In the genomic region with DNA sequence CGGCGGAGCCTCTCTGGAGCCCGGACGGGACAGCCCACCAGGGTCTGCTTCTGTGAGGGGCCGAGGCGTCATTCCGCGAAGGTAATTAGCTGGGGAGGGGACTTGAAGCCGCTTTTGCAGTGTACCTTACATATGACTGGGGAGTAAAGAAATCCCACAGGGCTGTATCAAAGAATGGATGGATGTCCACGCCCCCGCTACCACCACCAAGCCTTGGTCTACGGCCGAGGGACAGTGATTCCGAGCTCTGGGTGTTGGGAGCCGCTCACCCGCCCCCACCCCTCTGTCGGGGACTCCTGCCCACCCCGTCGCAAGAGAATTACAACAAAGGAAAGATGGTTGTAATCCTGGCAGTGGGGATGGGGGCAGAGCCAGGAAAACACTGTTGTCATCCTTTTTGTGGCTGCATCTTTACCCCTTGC, we compare ENCODE assay signal across 8 cellular contexts. TPM values are rescaled to one million over a fixed set of nuclear protein-coding genes. Genes with fewer than 3 reads are reported as not detected.
DNase-seq lines count a peak whose midpoint lies in the region; ATAC-seq and TF ChIP-seq lines count a peak whose summit lies in the region.

No MANE protein-coding gene starts in this region.

- TF ChIP-seq CTCF in OCI-LY3 (IDR thresholded peaks at IDR 0.05; ENCODE audit: low read depth, low read length) (no peak), lower lobe of right lung (IDR thresholded peaks at IDR 0.05) (no peak), upper lobe of right lung (IDR thresholded peaks at IDR 0.05) (no peak)

- DNase-seq in activated T-cell treated with anti-CD3 and anti-CD28 coated beads, Interleukin-2, amount 50 U/mL, for 4 hours = no peak
- DNase-seq in activated T-cell treated with anti-CD3 and anti-CD28 coated beads, Interleukin-2, amount 50 U/mL, for 48 hours = no peak
- no peak for DNase-seq in lower lobe of right lung
- no peak for DNase-seq in upper lobe of right lung
- no peak for DNase-seq in GDM1 (lab: John Stamatoyannopoulos, UW)

- H3K9me3 ChIP-seq in OCI-LY3 (ENCODE audit: insufficient read depth, low read length) = no peaks in the 10 kb centered on the region
- H3K9me3 ChIP-seq in lower lobe of right lung = no peaks in the 10 kb centered on the region
- H3K9me3 ChIP-seq in upper lobe of right lung = no peaks in the 10 kb centered on the region

- intact Hi-C loops in dendritic cell treated with granulocyte-macrophage colony-stimulating factor and Interleukin-4, amounts not matched to agents 40 ng/mL and 50 ng/mL, for 4 days (cut with micrococcal nuclease) = loop anchor here (5.0 kb wide), 1 partner anchor 52 kb away; no protein-coding TSS in a partner anchor
- intact Hi-C loops in lower lobe of right lung (cut with DNase I) = no loop called here
- intact Hi-C loops in upper lobe of right lung (cut with DNase I) = no loop called here

- H3K9ac ChIP-seq in OCI-LY3 (ENCODE audit: low read length) = peak overlapping the region; percentile 94

- H3K36me3 Mint-ChIP-seq in activated T-cell treated with anti-CD3 and anti-CD28 coated beads, Interleukin-2, amount 50 U/mL, for 4 hours (ENCODE audit: insufficient read depth) = peaks cover 2% of the 10 kb centered on the region
- H3K36me3 Mint-ChIP-seq in dendritic cell treated with granulocyte-macrophage colony-stimulating factor and Interleukin-4, amounts not matched to agents 40 ng/mL and 50 ng/mL, for 4 days (ENCODE audit: low read depth) = peaks cover 12% of the 10 kb centered on the region

- no peaks in the 10 kb centered on the region for H3K27me3 Mint-ChIP-seq in activated T-cell treated with anti-CD3 and anti-CD28 coated beads, Interleukin-2, amount 50 U/mL, for 4 hours (ENCODE audit: low read depth)
- H3K27me3 Mint-ChIP-seq in dendritic cell treated with granulocyte-macrophage colony-stimulating factor and Interleukin-4, amounts not matched to agents 40 ng/mL and 50 ng/mL, for 4 days = no peaks in the 10 kb centered on the region

- H2AFZ ChIP-seq in OCI-LY3 (ENCODE audit: low read depth, low read length) = peak overlapping the region; percentile 43

- H3K27ac ChIP-seq in OCI-LY3 (ENCODE audit: low read length) (peak overlapping the region; percentile 48), lower lobe of right lung (peak overlapping the region; percentile 95), upper lobe of right lung (peak overlapping the region; percentile 94)

- H3K27ac Mint-ChIP-seq in dendritic cell treated with granulocyte-macrophage colony-stimulating factor and Interleukin-4, amounts not matched to agents 40 ng/mL and 50 ng/mL, for 4 days = peak overlapping the region; percentile 97

- H3K27me3 ChIP-seq in OCI-LY3 (ENCODE audit: low read depth, low read length) (no peaks in the 10 kb centered on the region), lower lobe of right lung (ENCODE audit: low read depth) (no peaks in the 10 kb centered on the region), upper lobe of right lung (no peaks in the 10 kb centered on the region)

- peak overlapping the region; percentile 80 for H3K4me2 ChIP-seq in OCI-LY3 (ENCODE audit: low read length)

- H3K4me3 Mint-ChIP-seq in activated T-cell treated with anti-CD3 and anti-CD28 coated beads, Interleukin-2, amount 50 U/mL, for 4 hours = peak overlapping the region; percentile 93
- peak overlapping the region; percentile 88 for H3K4me3 Mint-ChIP-seq in dendritic cell treated with granulocyte-macrophage colony-stimulating factor and Interleukin-4, amounts not matched to agents 40 ng/mL and 50 ng/mL, for 4 days

- H3K9me3 Mint-ChIP-seq in activated T-cell treated with anti-CD3 and anti-CD28 coated beads, Interleukin-2, amount 50 U/mL, for 4 hours = no peaks in the 10 kb centered on the region
- H3K9me3 Mint-ChIP-seq in dendritic cell treated with granulocyte-macrophage colony-stimulating factor and Interleukin-4, amounts not matched to agents 40 ng/mL and 50 ng/mL, for 4 days = no peaks in the 10 kb centered on the region

- no peak for ATAC-seq in activated T-cell treated with anti-CD3 and anti-CD28 coated beads, Interleukin-2, amount 50 U/mL, for 4 hours
- ATAC-seq in HG02798 (IDR thresholded peaks at IDR 0.05; ENCODE audit: poor library complexity, unreplicated experiment) = peak; percentile 4
- peak; percentile 28 for ATAC-seq in lower lobe of right lung
- ATAC-seq in upper lobe of right lung = no peak

- H3K4me1 ChIP-seq in OCI-LY3 (ENCODE audit: low read length) (peaks cover 13% of the 10 kb centered on the region; the same call in 1 of the 2 replicates), lower lobe of right lung (peaks cover 40% of the 10 kb centered on the region), upper lobe of right lung (peaks cover 31% of the 10 kb centered on the region)

- peaks cover 34% of the 10 kb centered on the region for H3K79me2 ChIP-seq in OCI-LY3 (ENCODE audit: low read length)

- H4K20me1 ChIP-seq in OCI-LY3 (ENCODE audit: insufficient read depth, low read length) = no peaks in the 10 kb centered on the region

- peak overlapping the region; percentile 99 for H3K4me3 ChIP-seq in OCI-LY3 (ENCODE audit: low read length)
- H3K4me3 ChIP-seq in lower lobe of right lung = peak overlapping the region; percentile 72
- H3K4me3 ChIP-seq in upper lobe of right lung = peak overlapping the region; percentile 76

- H3K4me1 Mint-ChIP-seq in activated T-cell treated with anti-CD3 and anti-CD28 coated beads, Interleukin-2, amount 50 U/mL, for 4 hours (ENCODE audit: low read depth) = peaks cover 46% of the 10 kb centered on the region
- H3K4me1 Mint-ChIP-seq in dendritic cell treated with granulocyte-macrophage colony-stimulating factor and Interleukin-4, amounts not matched to agents 40 ng/mL and 50 ng/mL, for 4 days (ENCODE audit: low read depth) = peaks cover 36% of the 10 kb centered on the region

- H3K36me3 ChIP-seq in OCI-LY3 (replicated peaks; ENCODE audit: low read depth, low read length) (no peaks in the 10 kb centered on the region), lower lobe of right lung (no peaks in the 10 kb centered on the region), upper lobe of right lung (no peaks in the 10 kb centered on the region)

RNA-seq across cellular contexts. Expression of gene FBXO30, which starts 0.8 kb away (rescaled TPM):
- 1 to 10 TPM; 4.5 to 6.9 (median 6.2) TPM for total RNA-seq in activated T-cell treated with anti-CD3 and anti-CD28 coated beads, Interleukin-2, amount 50 U/mL, for 4 hours
- total RNA-seq in lower lobe of right lung (9.0 TPM), upper lobe of right lung (9.4 TPM)

Comparison
In these comparisons a context has a peak if more than half of its experiments do, and no peak if none do; other contexts are left out.
1. ATAC-seq: peak in HG02798 (single experiment) and lower lobe of right lung (2 of 2); none in activated T-cell treated with anti-CD3 and anti-CD28 coated beads, Interleukin-2, amount 50 U/mL, for 4 hours (0 of 2) and upper lobe of right lung (single experiment).
2. Peak in every context shown above with its lines, with median percentiles within 50 percentile points of each other: H3K27ac ChIP-seq and H3K4me3 ChIP-seq.